8 cellular contexts compared by ENCODE assay signal in the genomic region with DNA sequence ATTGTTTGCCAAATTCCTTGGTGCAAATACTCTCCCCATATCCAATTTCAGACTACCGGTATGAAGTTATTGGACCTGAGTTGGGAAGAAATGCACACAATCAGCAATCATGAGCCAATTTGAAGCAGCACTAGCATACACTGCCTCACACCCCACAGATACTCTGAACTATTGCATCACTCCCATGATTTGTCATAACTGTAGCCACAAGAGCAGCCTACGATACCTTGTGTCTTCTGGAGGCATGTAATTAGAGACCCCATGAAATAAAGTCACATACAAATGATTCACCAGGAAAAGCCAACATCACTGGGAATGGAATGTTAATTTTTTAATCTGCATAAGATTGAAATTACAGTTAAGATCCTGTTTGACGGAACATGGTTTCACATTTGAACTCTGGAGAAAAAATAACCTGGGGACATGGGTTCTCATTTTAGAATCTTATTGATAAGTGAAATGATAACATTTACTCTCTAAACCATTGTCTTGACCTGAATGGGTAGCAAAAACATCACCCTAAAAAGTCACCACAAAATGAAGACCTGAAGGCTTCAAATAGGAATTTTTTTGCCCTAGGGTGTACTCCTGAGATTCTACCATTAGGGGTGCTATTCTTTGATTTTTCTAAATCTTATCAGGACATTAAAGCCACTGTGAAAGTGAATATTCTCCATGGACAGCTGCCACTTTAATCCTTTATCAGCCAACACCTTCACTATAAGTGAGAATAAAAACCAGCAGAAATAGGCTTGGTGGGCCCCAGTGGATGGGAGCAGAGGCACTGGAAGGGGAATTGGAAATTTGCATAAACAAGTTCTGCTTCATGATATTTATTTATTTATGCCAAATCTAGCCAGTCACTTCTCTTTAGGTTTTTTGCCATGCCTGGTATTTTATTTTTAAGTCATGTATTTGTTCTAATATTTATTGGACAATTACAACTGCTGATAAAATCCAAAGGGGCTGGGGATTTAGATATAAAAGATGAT. TPM values are rescaled to one million over a fixed set of nuclear protein-coding genes. Genes with fewer than 3 reads are reported as not detected.
DNase-seq lines count a peak whose midpoint lies in the region; ATAC-seq and TF ChIP-seq lines count a peak whose summit lies in the region.

No MANE protein-coding gene starts in this region.

- CTCF ChIA-PET in activated CD4-positive, alpha-beta T cell treated with anti-CD3 and anti-CD28 coated beads, Interleukin-2, amount 10 ng/mL, durations not matched to agents 7 days and 5 days (lab: Charles Lee) = interaction anchor here (1.0 to 4.4 kb wide), 12 partner anchors 12 to 97 kb away, joined by 3 to 20 read pairs (median 4); a partner anchor contains a TSS

- DNase-seq in AG08395 (ENCODE audit: low spot score) (peak; percentile 26), LoVo (ENCODE audit: low spot score) (peak; percentile 18), iPS DF 6.9 (ENCODE audit: low read depth, low spot score) (peak; percentile 1), GM19240 (ENCODE audit: insufficient read length, low spot score) (no peak), T-helper 9 cell (no peak)
- peak; percentile 56 for DNase-seq in activated CD4-positive, alpha-beta T cell treated with anti-CD3 and anti-CD28 coated beads, Interleukin-2, amount 10 ng/mL, durations not matched to agents 7 days and 5 days

- H3K27me3 Mint-ChIP-seq in activated CD4-positive, alpha-beta T cell treated with anti-CD3 and anti-CD28 coated beads, Interleukin-2, amount 10 ng/mL, durations not matched to agents 7 days and 5 days = no peaks in the 10 kb centered on the region

- H3K4me1 ChIP-seq in iPS DF 6.9 (ENCODE audit: control insufficient read depth, insufficient read depth, low read length) = no peaks in the 10 kb centered on the region; the same call in 1 of the 2 replicates

- no peaks in the 10 kb centered on the region for H3K27me3 ChIP-seq in iPS DF 6.9 (ENCODE audit: control insufficient read depth, insufficient read depth, low read length)

- H3K4me3 Mint-ChIP-seq in activated CD4-positive, alpha-beta T cell treated with anti-CD3 and anti-CD28 coated beads, Interleukin-2, amount 10 ng/mL, durations not matched to agents 7 days and 5 days = peak overlapping the region; percentile 64

- H3K27ac Mint-ChIP-seq in activated CD4-positive, alpha-beta T cell treated with anti-CD3 and anti-CD28 coated beads, Interleukin-2, amount 10 ng/mL, durations not matched to agents 7 days and 5 days = peak overlapping the region; percentile 91

- peaks cover 13% of the 10 kb centered on the region for H3K9me3 Mint-ChIP-seq in activated CD4-positive, alpha-beta T cell treated with anti-CD3 and anti-CD28 coated beads, Interleukin-2, amount 10 ng/mL, durations not matched to agents 7 days and 5 days

- peak; percentile 52 for TF ChIP-seq CTCF in GM12873 (IDR thresholded peaks at IDR 0.05; ENCODE audit: insufficient read depth, low read depth, low read length, missing control alignments)

- H3K36me3 Mint-ChIP-seq in activated CD4-positive, alpha-beta T cell treated with anti-CD3 and anti-CD28 coated beads, Interleukin-2, amount 10 ng/mL, durations not matched to agents 7 days and 5 days (ENCODE audit: low read depth) = peaks cover 6% of the 10 kb centered on the region

- H3K4me3 ChIP-seq in iPS DF 6.9 (ENCODE audit: low read length) = no peak overlapping the region

- ATAC-seq in HG02588 (IDR thresholded peaks at IDR 0.05; ENCODE audit: unreplicated experiment) = peak; percentile 85

- no peaks in the 10 kb centered on the region for H3K36me3 ChIP-seq in iPS DF 6.9 (ENCODE audit: control insufficient read depth, insufficient read depth, low read length)

- WGBS in iPS DF 6.9 (ENCODE audit: insufficient coverage, insufficient read length) = no CpG with 5 or more reads among the region's 3 CpGs

- H3K9me3 ChIP-seq in iPS DF 6.9 (ENCODE audit: control insufficient read depth, insufficient read depth, low read length) = no peaks in the 10 kb centered on the region

- POLR2A ChIA-PET in activated CD4-positive, alpha-beta T cell treated with anti-CD3 and anti-CD28 coated beads, Interleukin-2, amount 10 ng/mL, durations not matched to agents 7 days and 5 days (lab: Charles Lee) = interaction anchor here (0.6 to 0.7 kb wide), 2 partner anchors 98 to 111 kb away, joined by 3 read pairs; no protein-coding TSS in a partner anchor

- H3K27ac ChIP-seq in iPS DF 6.9 (ENCODE audit: low read length) = no peak overlapping the region

- peaks cover 82% of the 10 kb centered on the region for H3K4me1 Mint-ChIP-seq in activated CD4-positive, alpha-beta T cell treated with anti-CD3 and anti-CD28 coated beads, Interleukin-2, amount 10 ng/mL, durations not matched to agents 7 days and 5 days

RNA-seq across cellular contexts. Expression of a gene that starts 34.5 kb away (rescaled TPM):
- 10 to 100 TPM; 71.5 to 74.7 TPM for total RNA-seq in activated CD4-positive, alpha-beta T cell treated with anti-CD3 and anti-CD28 coated beads, Interleukin-2, amount 10 ng/mL, durations not matched to agents 7 days and 5 days

Comparison
In these comparisons a context has a peak if more than half of its experiments do, and no peak if none do; other contexts are left out.
1. DNase-seq: peak in AG08395 (single experiment), LoVo (single experiment), activated CD4-positive, alpha-beta T cell treated with anti-CD3 and anti-CD28 coated beads, Interleukin-2, amount 10 ng/mL, durations not matched to agents 7 days and 5 days (single experiment) and iPS DF 6.9 (single experiment); none in GM19240 (single experiment) and T-helper 9 cell (single experiment).